ENCODE assay signal across 25 cellular contexts in genomic region chr16:69393898-69394849, GRCh38. TPM values are rescaled to one million over a fixed set of nuclear protein-coding genes. Genes with fewer than 3 reads are reported as not detected.
DNase-seq lines count a peak whose midpoint lies in the region; ATAC-seq, FAIRE-seq and TF ChIP-seq lines count a peak whose summit lies in the region.
"Had no signal": no experiment of that assay in that cellular context is flagged by ENCODE, and none has a peak within 500 bp of the region (broad histone marks: within the 10 kb centered on the region; RNA-seq: fewer than 3 reads in every experiment).

No MANE protein-coding gene starts in this region.

- in situ Hi-C loops in HepG2 (cut with HindIII; ENCODE audit: extremely low pct_ligation_motif_present, low pct_unique_long_range_greater_than_20kb): loop anchor here (10.0 kb wide), 1 partner anchor 171 kb away; the partner anchor contains the start of gene NFAT5

- no peaks in the 10 kb centered on the region for H4K20me1 ChIP-seq in HepG2 (ENCODE audit: insufficient read depth, low read length)

- intact Hi-C loops in HepG2 (cut with micrococcal nuclease; ENCODE audit: unreplicated experiment): no loop called here
- intact Hi-C loops in right lobe of liver (cut with DNase I): loop anchor here in 1 of 2 donors (10.0 kb wide), 1 partner anchor 361 kb away; the partner anchor contains the start of gene NOB1

- H3K4me3 ChIP-seq in HepG2 (replicated peaks in 1 of 3; ENCODE audit: insufficient read depth in 1 of 3, low read depth in 2 of 3, low read length in 3 of 3) (no peak overlapping the region), right lobe of liver (no peak overlapping the region), neuron (ENCODE audit: low read length) (no peak overlapping the region)
- H3K4me3 ChIP-seq: dorsolateral prefrontal cortex, vagina had no signal

- TF ChIP-seq RAD21 in HepG2 (CRISPR knock-in tag; IDR thresholded peaks at IDR 0.05): no peak

- H2AFZ ChIP-seq in HepG2 (ENCODE audit: low read length) (peak overlapping the region; percentile 90), neuron (ENCODE audit: low read depth, low read length) (peak overlapping the region; percentile 14)

- H3K36me3 Mint-ChIP-seq in glutamatergic neuron (ENCODE audit: unreplicated experiment): no peaks in the 10 kb centered on the region

- ATAC-seq in HepG2: no peak
- ATAC-seq in right lobe of liver: no peak
- no peak for ATAC-seq in GM19455 (IDR thresholded peaks at IDR 0.05; ENCODE audit: unreplicated experiment)

- H3K9me3 Mint-ChIP-seq in glutamatergic neuron (ENCODE audit: unreplicated experiment): peaks cover 2% of the 10 kb centered on the region
- H3K9me3 Mint-ChIP-seq: nephron progenitor cell had no signal

- H3K9me3 ChIP-seq in HepG2 (ENCODE audit: low read length): no peaks in the 10 kb centered on the region
- no peaks in the 10 kb centered on the region for H3K9me3 ChIP-seq in right lobe of liver
- H3K9me3 ChIP-seq in neuron (ENCODE audit: low read length): no peaks in the 10 kb centered on the region
- H3K9me3 ChIP-seq: vagina had no signal

- H3K27ac Mint-ChIP-seq in glutamatergic neuron (ENCODE audit: unreplicated experiment): peak overlapping the region; percentile 68
- H3K27ac Mint-ChIP-seq: nephron progenitor cell had no signal

- no peak for TF ChIP-seq EP300 in HepG2 (IDR thresholded peaks at IDR 0.05; ENCODE audit: low read depth in 2 of 2, low read length in 2 of 2)
- no peak for TF ChIP-seq EP300 in HepG2 (CRISPR knock-in tag; IDR thresholded peaks at IDR 0.05; ENCODE audit: borderline replicate concordance)

- DNase-seq in HepG2 (ENCODE audit: low spot score) (no peak), right lobe of liver (no peak), glutamatergic neuron (no peak)
- DNase-seq in stimulated activated CD4-positive, alpha-beta T cell treated with anti-CD3 and anti-CD28 coated beads, Interleukin-12 subunit alpha, Interleukin-12 subunit beta, amount 100 ng/mL, for 4 hours: no peak
- no peak for DNase-seq in activated CD4-positive, CD25-positive, alpha-beta regulatory T cell (lab: John Stamatoyannopoulos, UW)
- no peak for DNase-seq in stimulated activated CD4-positive, alpha-beta T cell treated with anti-CD3 and anti-CD28 coated beads, Interleukin-2, amount 100 ng/mL, for 48 hours
- DNase-seq: amygdala; central memory CD4-positive, alpha-beta T cell; foreskin melanocyte; midbrain; NCI-H1417; NCI-H526; nephron progenitor cell; OCI-M1; SIG-M5; stimulated activated CD4-positive, alpha-beta T cell treated with anti-CD3 and anti-CD28 coated beads, Interleukin-15, amount 100 ng/mL, for 24 hours; T-helper 1 cell had no signal

- H3K4me1 Mint-ChIP-seq in glutamatergic neuron (ENCODE audit: low read depth, unreplicated experiment): peaks cover 19% of the 10 kb centered on the region

- FAIRE-seq in HepG2 (lab: Jason Lieb, UNC): no peak
- FAIRE-seq: D721Med, GM18507 had no signal

- H3K4me2 ChIP-seq in HepG2 (ENCODE audit: low read depth, low read length): no peak overlapping the region

- H3K27me3 ChIP-seq in HepG2 (ENCODE audit: control insufficient read depth in 1 of 2, insufficient read depth in 2 of 2, low read length in 2 of 2) (no peaks in the 10 kb centered on the region), right lobe of liver (no peaks in the 10 kb centered on the region), neuron (ENCODE audit: insufficient read depth, low read length) (no peaks in the 10 kb centered on the region)
- H3K27me3 ChIP-seq: dorsolateral prefrontal cortex, vagina had no signal

- no peak overlapping the region for H3K9ac ChIP-seq in HepG2 (ENCODE audit: insufficient read depth, low read depth, low read length)

- 87% methylated on average over 10 of the region's 10 CpGs for WGBS in HepG2 (ENCODE audit: low lambda C conversion rate)
- 71% methylated on average over 9 of the region's 10 CpGs for WGBS in right lobe of liver (ENCODE audit: insufficient coverage, low coverage, low lambda C conversion rate, missing lambda C conversion rate)

- H3K4me1 ChIP-seq in HepG2 (ENCODE audit: insufficient read depth, low read length) (peaks cover 54% of the 10 kb centered on the region), right lobe of liver (peaks cover 0 to 26% (median 6%) of the 10 kb centered on the region in 4 donors), neuron (ENCODE audit: insufficient read depth, low read length) (peaks cover 6% of the 10 kb centered on the region)

- BruUV-seq in HepG2 (replicated peaks; lab: Mats Ljungman, UMichigan): no TSS peak

- no peak overlapping the region for H3K4me3 Mint-ChIP-seq in glutamatergic neuron (ENCODE audit: unreplicated experiment)
- H3K4me3 Mint-ChIP-seq: nephron progenitor cell had no signal

- H3K27me3 Mint-ChIP-seq in glutamatergic neuron (ENCODE audit: unreplicated experiment): no peaks in the 10 kb centered on the region

- CTCF ChIA-PET in HepG2 (lab: Yijun Ruan, JAX; ENCODE audit: low intra/inter-chr PET ratio, low total read pairs): no interaction called here

- H3K36me3 ChIP-seq in HepG2 (replicated peaks in 1 of 2; ENCODE audit: control insufficient read depth in 1 of 2, insufficient read depth in 2 of 2, low read length in 2 of 2) (no peaks in the 10 kb centered on the region), right lobe of liver (no peaks in the 10 kb centered on the region), neuron (ENCODE audit: insufficient read depth, low read length) (no peaks in the 10 kb centered on the region)
- H3K36me3 ChIP-seq: vagina had no signal

- TF ChIP-seq CTCF in HepG2 (CRISPR knock-in tag; IDR thresholded peaks at IDR 0.05) (no peak), right lobe of liver (IDR thresholded peaks at IDR 0.05) (no peak), glutamatergic neuron (IDR thresholded peaks at IDR 0.05; ENCODE audit: partially characterized antibody, unreplicated experiment) (no peak)

- peak overlapping the region; percentile 17 for H3K27ac ChIP-seq in HepG2 (ENCODE audit: extremely low read length, insufficient read depth, low read length)
- no peak overlapping the region for H3K27ac ChIP-seq in right lobe of liver
- H3K27ac ChIP-seq: C4-2B, vagina had no signal

- H3K79me2 ChIP-seq in HepG2 (ENCODE audit: insufficient read depth, low read length): peaks cover 6% of the 10 kb centered on the region

- TF ChIP-seq POLR2A in HepG2 (IDR thresholded peaks at IDR 0.05; ENCODE audit: insufficient read depth in 1 of 2, low read depth in 2 of 2, low read length in 2 of 2) (no peak), right lobe of liver (IDR thresholded peaks at IDR 0.05) (no peak)

- POLR2A ChIA-PET in HepG2 (lab: Yijun Ruan, JAX): no interaction called here

RNA-seq across cellular contexts. Expression of gene TERF2, which starts 8.4 kb away (rescaled TPM):
- 9.7 and 18.2 TPM in 2 replicates for total RNA-seq in HepG2 (2016; rRNA removed; fragmentation: Illumina TruSeq; extraction: Trizol)
- 17.4 and 18.9 TPM in 2 replicates for total RNA-seq in HepG2 (2016; cell fraction: cytosol; rRNA removed; fragmentation: Illumina TruSeq; extraction: Trizol; ENCODE audit: low read depth)
- total RNA-seq in HepG2 (2016; cell fraction: insoluble cytoplasmic fraction; rRNA removed; fragmentation: Illumina TruSeq; extraction: Trizol): 12.3 and 15.9 TPM in 2 replicates
- 10.9 and 11.1 TPM in 2 replicates for total RNA-seq in HepG2 (2016; cell fraction: membrane; rRNA removed; fragmentation: Illumina TruSeq; extraction: Trizol)
- 10.9 and 11.7 TPM in 2 replicates for total RNA-seq in HepG2 (2016; cell fraction: nucleus; rRNA removed; fragmentation: Illumina TruSeq; extraction: Trizol)
- polyA plus RNA-seq in HepG2 (2011; rRNA removed): 16.6 and 20.2 TPM in 2 replicates
- polyA plus RNA-seq in HepG2 (2011; cell fraction: cytosol; rRNA removed): 9.0 and 11.1 TPM in 2 replicates
- 10.9 and 12.7 TPM in 2 replicates for polyA plus RNA-seq in HepG2 (2011; cell fraction: nucleus; rRNA removed)
- 21.6 and 23.0 TPM in 2 replicates for polyA plus RNA-seq in HepG2 (2012)
- 6.2 and 7.8 TPM in 2 replicates for polyA plus RNA-seq in HepG2 (2016; cell fraction: cytosol; fragmentation: Illumina TruSeq; extraction: Trizol; ENCODE audit: low read depth)
- polyA plus RNA-seq in HepG2 (2016; cell fraction: insoluble cytoplasmic fraction; fragmentation: Illumina TruSeq; extraction: Trizol; ENCODE audit: low read depth): 38.1 and 39.2 TPM in 2 replicates
- 11.5 and 14.4 TPM in 2 replicates for polyA plus RNA-seq in HepG2 (2016; cell fraction: membrane; fragmentation: Illumina TruSeq; extraction: Trizol; ENCODE audit: low read depth)
- polyA plus RNA-seq in HepG2 (2016; cell fraction: nucleus; fragmentation: Illumina TruSeq; extraction: Trizol; ENCODE audit: insufficient read depth, low read depth): 37.2 and 38.8 TPM in 2 replicates
- 24.0 and 33.0 TPM in 2 replicates for polyA minus RNA-seq in HepG2 (2011; rRNA and poly(A)+ RNA removed; ENCODE audit: low replicate concordance)
- 25.9 and 27.6 TPM in 2 replicates for polyA minus RNA-seq in HepG2 (2011; cell fraction: cytosol; rRNA and poly(A)+ RNA removed)
- 28.1 and 31.1 TPM in 2 replicates for polyA minus RNA-seq in HepG2 (2011; cell fraction: nucleus; rRNA and poly(A)+ RNA removed)
- total RNA-seq in right lobe of liver: 10 to 100 TPM in 5 of 6 experiments, 1 to 10 TPM in 1; 9.6 to 14.5 (median 13.5) TPM
- 31.8 TPM for total RNA-seq in glutamatergic neuron (ENCODE audit: unreplicated experiment)

RNA-seq across cellular contexts. Expression of gene CYB5B, which starts 30.2 kb away (rescaled TPM):
- total RNA-seq in HepG2 (2016; rRNA removed; fragmentation: Illumina TruSeq; extraction: Trizol): 432 and 638 TPM in 2 replicates
- total RNA-seq in HepG2 (2016; cell fraction: cytosol; rRNA removed; fragmentation: Illumina TruSeq; extraction: Trizol; ENCODE audit: low read depth): 65.6 and 75.3 TPM in 2 replicates
- 436 and 657 TPM in 2 replicates for total RNA-seq in HepG2 (2016; cell fraction: insoluble cytoplasmic fraction; rRNA removed; fragmentation: Illumina TruSeq; extraction: Trizol)
- total RNA-seq in HepG2 (2016; cell fraction: membrane; rRNA removed; fragmentation: Illumina TruSeq; extraction: Trizol): 216 TPM in 2 replicates
- 130 and 153 TPM in 2 replicates for total RNA-seq in HepG2 (2016; cell fraction: nucleus; rRNA removed; fragmentation: Illumina TruSeq; extraction: Trizol)
- polyA plus RNA-seq in HepG2 (2011; rRNA removed): 207 and 234 TPM in 2 replicates
- 139 and 166 TPM in 2 replicates for polyA plus RNA-seq in HepG2 (2011; cell fraction: cytosol; rRNA removed)
- polyA plus RNA-seq in HepG2 (2011; cell fraction: nucleus; rRNA removed): 47.1 and 59.8 TPM in 2 replicates
- 126 and 167 TPM in 2 replicates for polyA plus RNA-seq in HepG2 (2012)
- polyA plus RNA-seq in HepG2 (2016; cell fraction: cytosol; fragmentation: Illumina TruSeq; extraction: Trizol; ENCODE audit: low read depth): 67.1 and 71.7 TPM in 2 replicates
- polyA plus RNA-seq in HepG2 (2016; cell fraction: insoluble cytoplasmic fraction; fragmentation: Illumina TruSeq; extraction: Trizol; ENCODE audit: low read depth): 674 and 738 TPM in 2 replicates
- 166 and 175 TPM in 2 replicates for polyA plus RNA-seq in HepG2 (2016; cell fraction: membrane; fragmentation: Illumina TruSeq; extraction: Trizol; ENCODE audit: low read depth)
- 241 and 258 TPM in 2 replicates for polyA plus RNA-seq in HepG2 (2016; cell fraction: nucleus; fragmentation: Illumina TruSeq; extraction: Trizol; ENCODE audit: insufficient read depth, low read depth)
- polyA minus RNA-seq in HepG2 (2011; rRNA and poly(A)+ RNA removed; ENCODE audit: low replicate concordance): 211 and 254 TPM in 2 replicates
- polyA minus RNA-seq in HepG2 (2011; cell fraction: cytosol; rRNA and poly(A)+ RNA removed): 91.9 and 119 TPM in 2 replicates
- polyA minus RNA-seq in HepG2 (2011; cell fraction: nucleus; rRNA and poly(A)+ RNA removed): 108 and 125 TPM in 2 replicates
- 10 to 100 TPM; 19.1 to 42.1 (median 30.5) TPM for total RNA-seq in right lobe of liver
- total RNA-seq in glutamatergic neuron (ENCODE audit: unreplicated experiment): 124 TPM

RNA-seq across cellular contexts. Expression of gene TMED6, which starts 42.6 kb away (rescaled TPM):
- total RNA-seq in HepG2 (2016; rRNA removed; fragmentation: Illumina TruSeq; extraction: Trizol): 6.4 and 14.4 TPM in 2 replicates
- 2.9 and 4.8 TPM in 2 replicates for total RNA-seq in HepG2 (2016; cell fraction: cytosol; rRNA removed; fragmentation: Illumina TruSeq; extraction: Trizol; ENCODE audit: low read depth)
- total RNA-seq in HepG2 (2016; cell fraction: insoluble cytoplasmic fraction; rRNA removed; fragmentation: Illumina TruSeq; extraction: Trizol): 9.7 and 13.1 TPM in 2 replicates
- total RNA-seq in HepG2 (2016; cell fraction: membrane; rRNA removed; fragmentation: Illumina TruSeq; extraction: Trizol): 4.0 and 4.4 TPM in 2 replicates
- 9.6 and 11.2 TPM in 2 replicates for total RNA-seq in HepG2 (2016; cell fraction: nucleus; rRNA removed; fragmentation: Illumina TruSeq; extraction: Trizol)
- 9.8 and 10.5 TPM in 2 replicates for polyA plus RNA-seq in HepG2 (2011; rRNA removed)
- 8.0 and 12.8 TPM in 2 replicates for polyA plus RNA-seq in HepG2 (2011; cell fraction: cytosol; rRNA removed)
- polyA plus RNA-seq in HepG2 (2011; cell fraction: nucleus; rRNA removed): 3.0 and 4.5 TPM in 2 replicates
- 6.0 and 10.3 TPM in 2 replicates for polyA plus RNA-seq in HepG2 (2012)
- polyA plus RNA-seq in HepG2 (2016; cell fraction: cytosol; fragmentation: Illumina TruSeq; extraction: Trizol; ENCODE audit: low read depth): 3.8 and 4.3 TPM in 2 replicates
- 7.5 and 10.5 TPM in 2 replicates for polyA plus RNA-seq in HepG2 (2016; cell fraction: insoluble cytoplasmic fraction; fragmentation: Illumina TruSeq; extraction: Trizol; ENCODE audit: low read depth)
- polyA plus RNA-seq in HepG2 (2016; cell fraction: membrane; fragmentation: Illumina TruSeq; extraction: Trizol; ENCODE audit: low read depth): 3.5 and 4.2 TPM in 2 replicates
- polyA plus RNA-seq in HepG2 (2016; cell fraction: nucleus; fragmentation: Illumina TruSeq; extraction: Trizol; ENCODE audit: insufficient read depth, low read depth): 17.8 and 20.3 TPM in 2 replicates
- polyA minus RNA-seq in HepG2 (2011; rRNA and poly(A)+ RNA removed; ENCODE audit: low replicate concordance): 1.3 and 10.3 TPM in 2 replicates
- 1.6 and 2.7 TPM in 2 replicates for polyA minus RNA-seq in HepG2 (2011; cell fraction: cytosol; rRNA and poly(A)+ RNA removed)
- polyA minus RNA-seq in HepG2 (2011; cell fraction: nucleus; rRNA and poly(A)+ RNA removed): 6.2 and 6.7 TPM in 2 replicates
- 1 to 10 TPM; 1.6 to 9.9 (median 2.6) TPM for total RNA-seq in right lobe of liver
- not detected for total RNA-seq in glutamatergic neuron (ENCODE audit: unreplicated experiment)
- total RNA-seq: temporal lobe, vagina had no signal

RNA-seq across cellular contexts. Expression of gene NIP7, which starts 54.6 kb away (rescaled TPM):
- total RNA-seq in HepG2 (2016; rRNA removed; fragmentation: Illumina TruSeq; extraction: Trizol) (114 and 144 TPM in 2 replicates), right lobe of liver (10 to 100 TPM in 3 of 6 experiments, 1 to 10 TPM in 3; 6.9 to 11.3 (median 9.4) TPM), glutamatergic neuron (ENCODE audit: unreplicated experiment) (19.6 TPM)
- total RNA-seq in HepG2 (2016; cell fraction: cytosol; rRNA removed; fragmentation: Illumina TruSeq; extraction: Trizol; ENCODE audit: low read depth): 18.2 and 22.3 TPM in 2 replicates
- total RNA-seq in HepG2 (2016; cell fraction: insoluble cytoplasmic fraction; rRNA removed; fragmentation: Illumina TruSeq; extraction: Trizol): 111 and 158 TPM in 2 replicates
- total RNA-seq in HepG2 (2016; cell fraction: membrane; rRNA removed; fragmentation: Illumina TruSeq; extraction: Trizol): 44.6 and 49.9 TPM in 2 replicates
- total RNA-seq in HepG2 (2016; cell fraction: nucleus; rRNA removed; fragmentation: Illumina TruSeq; extraction: Trizol): 41.5 and 45.6 TPM in 2 replicates
- 14.0 and 15.3 TPM in 2 replicates for polyA plus RNA-seq in HepG2 (2011; rRNA removed)
- 14.2 and 20.2 TPM in 2 replicates for polyA plus RNA-seq in HepG2 (2011; cell fraction: cytosol; rRNA removed)
- 6.7 and 10.3 TPM in 2 replicates for polyA plus RNA-seq in HepG2 (2011; cell fraction: nucleus; rRNA removed)
- 36.0 and 46.6 TPM in 2 replicates for polyA plus RNA-seq in HepG2 (2012)
- polyA plus RNA-seq in HepG2 (2016; cell fraction: cytosol; fragmentation: Illumina TruSeq; extraction: Trizol; ENCODE audit: low read depth): 8.3 and 9.9 TPM in 2 replicates
- 140 and 161 TPM in 2 replicates for polyA plus RNA-seq in HepG2 (2016; cell fraction: insoluble cytoplasmic fraction; fragmentation: Illumina TruSeq; extraction: Trizol; ENCODE audit: low read depth)
- polyA plus RNA-seq in HepG2 (2016; cell fraction: membrane; fragmentation: Illumina TruSeq; extraction: Trizol; ENCODE audit: low read depth): 25.6 and 25.8 TPM in 2 replicates
- 69.5 and 74.1 TPM in 2 replicates for polyA plus RNA-seq in HepG2 (2016; cell fraction: nucleus; fragmentation: Illumina TruSeq; extraction: Trizol; ENCODE audit: insufficient read depth, low read depth)
- 18.1 and 22.6 TPM in 2 replicates for polyA minus RNA-seq in HepG2 (2011; rRNA and poly(A)+ RNA removed; ENCODE audit: low replicate concordance)
- 14.7 and 15.0 TPM in 2 replicates for polyA minus RNA-seq in HepG2 (2011; cell fraction: cytosol; rRNA and poly(A)+ RNA removed)
- polyA minus RNA-seq in HepG2 (2011; cell fraction: nucleus; rRNA and poly(A)+ RNA removed): 21.9 and 26.0 TPM in 2 replicates

RNA-seq across cellular contexts. Expression of gene COG8, which starts 54.8 kb away (rescaled TPM):
- total RNA-seq in HepG2 (2016; rRNA removed; fragmentation: Illumina TruSeq; extraction: Trizol): 52.1 and 55.3 TPM in 2 replicates
- total RNA-seq in HepG2 (2016; cell fraction: cytosol; rRNA removed; fragmentation: Illumina TruSeq; extraction: Trizol; ENCODE audit: low read depth): 10.7 and 10.9 TPM in 2 replicates
- 51.4 and 55.0 TPM in 2 replicates for total RNA-seq in HepG2 (2016; cell fraction: insoluble cytoplasmic fraction; rRNA removed; fragmentation: Illumina TruSeq; extraction: Trizol)
- 19.3 and 21.7 TPM in 2 replicates for total RNA-seq in HepG2 (2016; cell fraction: membrane; rRNA removed; fragmentation: Illumina TruSeq; extraction: Trizol)
- total RNA-seq in HepG2 (2016; cell fraction: nucleus; rRNA removed; fragmentation: Illumina TruSeq; extraction: Trizol): 36.9 and 39.9 TPM in 2 replicates
- polyA plus RNA-seq in HepG2 (2011; rRNA removed): 45.5 and 53.9 TPM in 2 replicates
- polyA plus RNA-seq in HepG2 (2011; cell fraction: cytosol; rRNA removed): 41.6 and 42.2 TPM in 2 replicates
- polyA plus RNA-seq in HepG2 (2011; cell fraction: nucleus; rRNA removed): 54.2 and 55.8 TPM in 2 replicates
- 25.6 and 25.8 TPM in 2 replicates for polyA plus RNA-seq in HepG2 (2012)
- 4.5 and 4.6 TPM in 2 replicates for polyA plus RNA-seq in HepG2 (2016; cell fraction: cytosol; fragmentation: Illumina TruSeq; extraction: Trizol; ENCODE audit: low read depth)
- polyA plus RNA-seq in HepG2 (2016; cell fraction: insoluble cytoplasmic fraction; fragmentation: Illumina TruSeq; extraction: Trizol; ENCODE audit: low read depth): 43.6 and 45.3 TPM in 2 replicates
- polyA plus RNA-seq in HepG2 (2016; cell fraction: membrane; fragmentation: Illumina TruSeq; extraction: Trizol; ENCODE audit: low read depth): 8.1 and 10.3 TPM in 2 replicates
- 58.0 and 62.4 TPM in 2 replicates for polyA plus RNA-seq in HepG2 (2016; cell fraction: nucleus; fragmentation: Illumina TruSeq; extraction: Trizol; ENCODE audit: insufficient read depth, low read depth)
- 107 and 148 TPM in 2 replicates for polyA minus RNA-seq in HepG2 (2011; rRNA and poly(A)+ RNA removed; ENCODE audit: low replicate concordance)
- polyA minus RNA-seq in HepG2 (2011; cell fraction: cytosol; rRNA and poly(A)+ RNA removed): 58.2 and 58.3 TPM in 2 replicates
- polyA minus RNA-seq in HepG2 (2011; cell fraction: nucleus; rRNA and poly(A)+ RNA removed): 63.6 and 70.5 TPM in 2 replicates
- total RNA-seq in right lobe of liver: 10 to 100 TPM; 16.0 to 35.5 (median 25.3) TPM
- total RNA-seq in glutamatergic neuron (ENCODE audit: unreplicated experiment): 51.2 TPM
